ENCODE assay signal across 8 cellular contexts in genomic region chr17:40818343-40818732, GRCh38. TPM values are rescaled to one million over a fixed set of nuclear protein-coding genes. Genes with fewer than 3 reads are reported as not detected.
DNase-seq lines count a peak whose midpoint lies in the region; ATAC-seq and TF ChIP-seq lines count a peak whose summit lies in the region.

No MANE protein-coding gene starts in this region.

- peak overlapping the region; percentile 38 for H2AFZ ChIP-seq in mammary epithelial cell (ENCODE audit: low read depth, low read length)

- H3K4me3 Mint-ChIP-seq in stimulated activated naive CD8-positive, alpha-beta T cell treated with anti-CD3 and anti-CD28 coated beads, Interleukin-15, Interleukin-2, amounts not matched to agents 100 ng/mL and 50 ng/mL, for 24 hours: peak overlapping the region; percentile 92

- ATAC-seq in stimulated activated naive CD8-positive, alpha-beta T cell treated with anti-CD3 and anti-CD28 coated beads, Interleukin-15, Interleukin-2, amounts not matched to agents 100 U/mL and 50 U/mL, for 24 hours: no peak
- no peak for ATAC-seq in GM21529 (IDR thresholded peaks at IDR 0.05; ENCODE audit: unreplicated experiment)

- peaks cover 28% of the 10 kb centered on the region for H3K79me2 ChIP-seq in mammary epithelial cell (ENCODE audit: insufficient read depth, low read length)

- H3K27ac Mint-ChIP-seq in stimulated activated naive CD8-positive, alpha-beta T cell treated with anti-CD3 and anti-CD28 coated beads, Interleukin-15, Interleukin-2, amounts not matched to agents 100 ng/mL and 50 ng/mL, for 24 hours: peak overlapping the region; percentile 80

- CTCF ChIA-PET in mammary epithelial cell (lab: Charles Lee; ENCODE audit: low non-redundant PET): interaction anchor here (0.7 to 0.9 kb wide), 3 partner anchors 15 to 845 kb away, joined by 3 to 4 read pairs (median 3); no protein-coding TSS in a partner anchor

- H3K4me1 ChIP-seq in mammary epithelial cell (ENCODE audit: insufficient read depth, low read length) (peaks cover 5% of the 10 kb centered on the region), mononuclear cell (ENCODE audit: insufficient read depth, low read length) (peaks cover 10% of the 10 kb centered on the region)

- no peaks in the 10 kb centered on the region for H3K9me3 Mint-ChIP-seq in stimulated activated naive CD8-positive, alpha-beta T cell treated with anti-CD3 and anti-CD28 coated beads, Interleukin-15, Interleukin-2, amounts not matched to agents 100 ng/mL and 50 ng/mL, for 24 hours

- H3K36me3 ChIP-seq in mammary epithelial cell (ENCODE audit: insufficient read depth, low read length): no peaks in the 10 kb centered on the region

- DNase-seq in stimulated activated naive CD8-positive, alpha-beta T cell treated with anti-CD3 and anti-CD28 coated beads, Interleukin-15, Interleukin-2, amounts not matched to agents 100 U/mL and 50 U/mL, for 24 hours: no peak
- DNase-seq in mammary epithelial cell (no peak), H4 (ENCODE audit: low spot score) (no peak), NCI-H1105 treated with DMSO at 0.1 percent for 48 hours (lab: John Stamatoyannopoulos, UW) (no peak), NCI-H2171 (lab: John Stamatoyannopoulos, UW) (no peak)

- H3K27me3 Mint-ChIP-seq in stimulated activated naive CD8-positive, alpha-beta T cell treated with anti-CD3 and anti-CD28 coated beads, Interleukin-15, Interleukin-2, amounts not matched to agents 100 ng/mL and 50 ng/mL, for 24 hours: peaks cover 15% of the 10 kb centered on the region

- peaks cover 41% of the 10 kb centered on the region for H3K36me3 Mint-ChIP-seq in stimulated activated naive CD8-positive, alpha-beta T cell treated with anti-CD3 and anti-CD28 coated beads, Interleukin-15, Interleukin-2, amounts not matched to agents 100 ng/mL and 50 ng/mL, for 24 hours (ENCODE audit: low read depth)

- H4K20me1 ChIP-seq in mammary epithelial cell (ENCODE audit: insufficient read depth, low read length): no peaks in the 10 kb centered on the region

- H3K9me3 ChIP-seq in mammary epithelial cell (replicated peaks; ENCODE audit: insufficient read depth, low read length) (no peaks in the 10 kb centered on the region), mononuclear cell (ENCODE audit: low read depth, low read length) (no peaks in the 10 kb centered on the region)

- BruUV-seq in mammary epithelial cell (replicated peaks; lab: Mats Ljungman, UMichigan): TSS peak; percentile 97

- H3K4me3 ChIP-seq in mammary epithelial cell (replicated peaks in 1 of 3; ENCODE audit: insufficient read depth in 1 of 3, low read depth in 2 of 3, low read length in 3 of 3): peak overlapping the region; percentile 65 to 99 (median 98)
- peak overlapping the region; percentile 70 for H3K4me3 ChIP-seq in mononuclear cell (ENCODE audit: low read length)

- peak overlapping the region; percentile 91 for H3K9ac ChIP-seq in mammary epithelial cell (ENCODE audit: insufficient read depth, low read length)

- intact Hi-C loops in mammary epithelial cell (cut with micrococcal nuclease): no loop called here

- 9% methylated on average over 7 of the region's 7 CpGs for WGBS in mammary epithelial cell (ENCODE audit: low coverage, missing lambda C conversion rate)

- in situ Hi-C loops in mammary epithelial cell (cut with MboI; ENCODE audit: low sequenced_read_pairs in 2 of 2): no loop called here

- peak overlapping the region; percentile 83 for H3K27ac ChIP-seq in mammary epithelial cell (ENCODE audit: insufficient read depth, low read depth, low read length)

- no peak for TF ChIP-seq CTCF in mammary epithelial cell (conservative IDR thresholded peaks at IDR 0.05 in 1 of 2, IDR thresholded peaks at IDR 0.05 in 1 of 2; ENCODE audit: extremely low read depth in 1 of 2, insufficient read depth in 1 of 2, low read depth in 1 of 2, low read length in 2 of 2)

- H3K27me3 ChIP-seq in mammary epithelial cell (ENCODE audit: insufficient read depth, low read length) (no peaks in the 10 kb centered on the region), mononuclear cell (ENCODE audit: insufficient read depth, low read length) (peaks cover 15% of the 10 kb centered on the region)

- H3K4me1 Mint-ChIP-seq in stimulated activated naive CD8-positive, alpha-beta T cell treated with anti-CD3 and anti-CD28 coated beads, Interleukin-15, Interleukin-2, amounts not matched to agents 100 ng/mL and 50 ng/mL, for 24 hours (ENCODE audit: low read depth): peaks cover 25% of the 10 kb centered on the region

- dilution Hi-C loops in mammary epithelial cell (cut with HindIII; ENCODE audit: low sequenced_read_pairs): no loop called here

- H3K4me2 ChIP-seq in mammary epithelial cell (ENCODE audit: insufficient read depth, low read depth, low read length): peak overlapping the region; percentile 93

RNA-seq across cellular contexts. Expression of gene KRT10, which starts 4.1 kb away (rescaled TPM):
- total RNA-seq in mammary epithelial cell (10 to 100 TPM in 1 of 2 donors, 1 to 10 TPM in 1; 2.8 to 56.8 TPM), mononuclear cell (4.3 TPM)
- 13.9 TPM for polyA plus RNA-seq in mammary epithelial cell
- 13.4 TPM for polyA minus RNA-seq in mammary epithelial cell
- total RNA-seq in H4 (2014; rRNA removed; shearing (Covaris generic)): 45.0 and 61.1 TPM in 2 replicates

RNA-seq across cellular contexts. Expression of gene KRT28, which starts 18.6 kb away (rescaled TPM):
- total RNA-seq in mammary epithelial cell (not detected), mononuclear cell (not detected)
- not detected for polyA plus RNA-seq in mammary epithelial cell
- polyA minus RNA-seq in mammary epithelial cell: not detected
- total RNA-seq in H4 (2014; rRNA removed; shearing (Covaris generic)): not detected in 2 replicates

RNA-seq across cellular contexts. Expression of gene KRT27, which starts 36.0 kb away (rescaled TPM):
- total RNA-seq in mammary epithelial cell (not detected), mononuclear cell (not detected)
- polyA plus RNA-seq in mammary epithelial cell: 0.03 TPM
- not detected for polyA minus RNA-seq in mammary epithelial cell
- not detected in 2 replicates for total RNA-seq in H4 (2014; rRNA removed; shearing (Covaris generic))

RNA-seq across cellular contexts. Expression of gene KRT26, which starts 46.3 kb away (rescaled TPM):
- total RNA-seq in mammary epithelial cell (not detected), mononuclear cell (not detected)
- not detected for polyA plus RNA-seq in mammary epithelial cell
- not detected for polyA minus RNA-seq in mammary epithelial cell
- total RNA-seq in H4 (2014; rRNA removed; shearing (Covaris generic)): not detected in 2 replicates

RNA-seq across cellular contexts. Expression of gene KRT12, which starts 48.7 kb away (rescaled TPM):
- total RNA-seq in mammary epithelial cell (not detected), mononuclear cell (not detected)
- polyA plus RNA-seq in mammary epithelial cell: not detected
- polyA minus RNA-seq in mammary epithelial cell: not detected
- total RNA-seq in H4 (2014; rRNA removed; shearing (Covaris generic)): not detected in 2 replicates
